14 cellular contexts compared by ENCODE assay signal in the genomic region with DNA sequence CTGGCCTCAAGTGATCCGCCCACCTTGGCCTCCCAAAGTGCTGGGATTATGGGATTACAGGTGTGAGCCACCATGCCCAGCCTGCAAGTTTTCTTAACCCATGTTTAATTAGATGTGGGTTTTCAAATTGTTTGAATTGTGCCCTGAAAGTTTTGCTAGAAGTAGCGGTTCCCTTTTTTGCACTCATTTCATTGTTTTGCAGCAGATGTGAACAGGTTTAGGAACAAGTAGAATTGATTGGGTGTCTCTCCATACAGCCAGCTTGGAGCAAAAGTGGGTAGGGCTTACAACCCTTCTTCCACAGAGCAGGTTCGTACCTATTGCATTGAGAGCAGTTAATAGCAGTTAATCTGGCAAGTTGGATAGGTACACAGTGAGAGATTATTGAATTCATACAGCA. TPM values are rescaled to one million over a fixed set of nuclear protein-coding genes. Genes with fewer than 3 reads are reported as not detected.
A peak's percentile ranks its signal among the peaks of the same experiment; 100 is the strongest.
DNase-seq lines count a peak whose midpoint lies in the region; TF ChIP-seq lines count a peak whose summit lies in the region.
"Had no signal": no experiment of that assay in that cellular context is flagged by ENCODE, and none has a peak within 500 bp of the region (broad histone marks: within the 10 kb centered on the region; RNA-seq: fewer than 3 reads in every experiment).

No MANE protein-coding gene starts in this region.

- peak overlapping the region; percentile 67 for H3K27ac Mint-ChIP-seq in activated naive CD4-positive, alpha-beta T cell treated with anti-CD3 and anti-CD28 coated beads, Interleukin-2, amount 50 U/mL, for 24 hours
- peak overlapping the region in 2 of 3 donors; percentile 10 to 67 for H3K27ac Mint-ChIP-seq in IgD-negative memory B cell
- peak overlapping the region; percentile 72 for H3K27ac Mint-ChIP-seq in endodermal cell

- no peak overlapping the region for H3K27ac ChIP-seq in endodermal cell (ENCODE audit: low read depth, low read length)
- H3K27ac ChIP-seq: BLaER1 had no signal

- H3K4me3 Mint-ChIP-seq in activated naive CD4-positive, alpha-beta T cell treated with anti-CD3 and anti-CD28 coated beads, Interleukin-2, amount 50 U/mL, for 24 hours = no peak overlapping the region
- H3K4me3 Mint-ChIP-seq in IgD-negative memory B cell (no peak overlapping the region), endodermal cell (no peak overlapping the region)

- no peak overlapping the region for H3K9ac ChIP-seq in endodermal cell (ENCODE audit: extremely low read depth, low read length, poor library complexity, severe bottlenecking)
- H3K9ac ChIP-seq: BLaER1 had no signal

- H3K4me1 ChIP-seq in endodermal cell (ENCODE audit: control insufficient read depth, insufficient read depth, low read length) = no peaks in the 10 kb centered on the region
- H3K4me1 ChIP-seq: BLaER1, HAP-1 had no signal

- H3K27me3 ChIP-seq in endodermal cell (ENCODE audit: control insufficient read depth, insufficient read depth, low read length, poor library complexity, severe bottlenecking) = no peaks in the 10 kb centered on the region
- H3K27me3 ChIP-seq: BLaER1 had no signal

- peaks cover 89% of the 10 kb centered on the region for H3K36me3 ChIP-seq in endodermal cell (ENCODE audit: control insufficient read depth, insufficient read depth, low read length)

- no peak for TF ChIP-seq CTCF in endodermal cell (conservative IDR thresholded peaks at IDR 0.05)

- no peak for DNase-seq in activated naive CD4-positive, alpha-beta T cell treated with Interleukin-2 at 50 U/mL for 16 hours
- no peak for DNase-seq in endodermal cell
- DNase-seq in DMS53 treated with DMSO at 0.1 percent for 48 hours (lab: John Stamatoyannopoulos, UW; ENCODE audit: unreplicated experiment) = no peak
- no peak for DNase-seq in NCI-H2081 treated with DMSO at 0.1 percent for 48 hours (lab: John Stamatoyannopoulos, UW)
- no peak for DNase-seq in NCI-H1694 (lab: John Stamatoyannopoulos, UW)
- DNase-seq: 8988T, AML-193, DMS79, GOT3, IMR-90 had no signal

- H3K9me3 Mint-ChIP-seq in activated naive CD4-positive, alpha-beta T cell treated with anti-CD3 and anti-CD28 coated beads, Interleukin-2, amount 50 U/mL, for 24 hours = no peaks in the 10 kb centered on the region
- H3K9me3 Mint-ChIP-seq in IgD-negative memory B cell = no peaks in the 10 kb centered on the region
- H3K9me3 Mint-ChIP-seq in endodermal cell = no peaks in the 10 kb centered on the region

- WGBS in endodermal cell (ENCODE audit: insufficient coverage in 1 of 2, insufficient read length in 1 of 2), 2 experiments = 97 to 100% methylated on average over 2 to 3 of the region's 3 CpGs

- no peak overlapping the region for H3K4me3 ChIP-seq in endodermal cell (ENCODE audit: low read length)
- H3K4me3 ChIP-seq: BLaER1, HAP-1 had no signal

- no peaks in the 10 kb centered on the region for H3K27me3 Mint-ChIP-seq in activated naive CD4-positive, alpha-beta T cell treated with anti-CD3 and anti-CD28 coated beads, Interleukin-2, amount 50 U/mL, for 24 hours
- H3K27me3 Mint-ChIP-seq in IgD-negative memory B cell = no peaks in the 10 kb centered on the region
- no peaks in the 10 kb centered on the region for H3K27me3 Mint-ChIP-seq in endodermal cell (ENCODE audit: insufficient read depth)

- peaks cover 21% of the 10 kb centered on the region for H3K36me3 Mint-ChIP-seq in activated naive CD4-positive, alpha-beta T cell treated with anti-CD3 and anti-CD28 coated beads, Interleukin-2, amount 50 U/mL, for 24 hours
- H3K36me3 Mint-ChIP-seq in IgD-negative memory B cell = peaks cover 6% of the 10 kb centered on the region
- peaks cover 93% of the 10 kb centered on the region for H3K36me3 Mint-ChIP-seq in endodermal cell (ENCODE audit: low read depth)

- no peaks in the 10 kb centered on the region for H3K9me3 ChIP-seq in endodermal cell (ENCODE audit: control insufficient read depth, low read length)
- H3K9me3 ChIP-seq: BLaER1, HAP-1 had no signal

- peaks cover 23% of the 10 kb centered on the region for H3K4me1 Mint-ChIP-seq in activated naive CD4-positive, alpha-beta T cell treated with anti-CD3 and anti-CD28 coated beads, Interleukin-2, amount 50 U/mL, for 24 hours
- H3K4me1 Mint-ChIP-seq in IgD-negative memory B cell (peaks cover 0 to 9% (median 8%) of the 10 kb centered on the region in 3 donors), endodermal cell (no peaks in the 10 kb centered on the region)

RNA-seq across cellular contexts. Expression of a gene that starts 16.1 kb away (rescaled TPM):
- polyA plus RNA-seq in IgD-negative memory B cell = 211 TPM
- total RNA-seq in endodermal cell = 100 to 1,000 TPM; 295 to 352 TPM
- polyA plus RNA-seq in endodermal cell (2013, experiment 1 of 2) = 394 TPM
- 355 TPM for polyA plus RNA-seq in endodermal cell (2013, experiment 2 of 2)

RNA-seq across cellular contexts. Expression of a gene that starts 16.4 kb away (rescaled TPM):
- 9.7 TPM for polyA plus RNA-seq in IgD-negative memory B cell
- 10 to 100 TPM; 65.0 to 75.2 TPM for total RNA-seq in endodermal cell
- 45.2 TPM for polyA plus RNA-seq in endodermal cell (2013, experiment 1 of 2)
- polyA plus RNA-seq in endodermal cell (2013, experiment 2 of 2) = 37.1 TPM

RNA-seq across cellular contexts. Expression of a gene that starts 22.3 kb away (rescaled TPM):
- polyA plus RNA-seq in IgD-negative memory B cell = 0.46 TPM
- 10 to 100 TPM; 22.2 to 24.9 TPM for total RNA-seq in endodermal cell
- polyA plus RNA-seq in endodermal cell (2013, experiment 1 of 2) = 13.9 TPM
- polyA plus RNA-seq in endodermal cell (2013, experiment 2 of 2) = 14.7 TPM

RNA-seq across cellular contexts. Expression of a gene that starts 31.3 kb away (rescaled TPM):
- not detected for polyA plus RNA-seq in IgD-negative memory B cell
- total RNA-seq in endodermal cell = 1 to 10 TPM; 1.3 TPM
- 1.0 TPM for polyA plus RNA-seq in endodermal cell (2013, experiment 1 of 2)
- polyA plus RNA-seq in endodermal cell (2013, experiment 2 of 2) = 1.1 TPM
- total RNA-seq: IMR-90 had no signal
